Comparison of ENCODE assay signal across 20 cellular contexts in genomic region chr9:40914772-40915659, GRCh38.
"Had no signal": no experiment of that assay in that cellular context is flagged by ENCODE, and none has a peak within 500 bp of the region (broad histone marks: within the 10 kb centered on the region; RNA-seq: fewer than 3 reads in every experiment).

No MANE protein-coding gene starts in this region.

- H3K4me1 ChIP-seq: esophagus squamous epithelium, left lung, prostate gland, right lobe of liver, spleen, testis had no signal

- H3K4me1 Mint-ChIP-seq: activated naive CD8-positive, alpha-beta T cell treated with anti-CD3 and anti-CD28 coated beads for 36 hours; natural killer cell; T-helper 17 cell had no signal

- H3K4me3 ChIP-seq: esophagus squamous epithelium, left lung, prostate gland, right lobe of liver, spleen, testis had no signal

- H3K27me3 Mint-ChIP-seq: activated naive CD8-positive, alpha-beta T cell treated with anti-CD3 and anti-CD28 coated beads for 36 hours; T-helper 17 cell had no signal

- H3K27ac ChIP-seq: esophagus squamous epithelium, left lung, prostate gland, right lobe of liver, spleen, testis had no signal

- DNase-seq: activated CD4-positive, alpha-beta T cell treated with anti-CD3 and anti-CD28 coated beads, Interleukin-2, amount 50 U/mL, for 4 hours; activated gamma-delta T cell; activated naive CD8-positive, alpha-beta T cell treated with anti-CD3 and anti-CD28 coated beads for 36 hours; activated T-cell treated with anti-CD3 and anti-CD28 coated beads, Interleukin-2, amount 50 U/mL, for 48 hours; esophagus squamous epithelium; foreskin fibroblast; head of caudate nucleus; midbrain; natural killer cell; nucleus accumbens; spleen; stimulated activated CD4-positive, alpha-beta T cell treated with anti-CD3 and anti-CD28 coated beads, Interleukin-2, amount 100 ng/mL, for 24 hours; stimulated activated naive CD4-positive, alpha-beta T cell; T-helper 17 cell; testis had no signal

- H3K27ac Mint-ChIP-seq: activated naive CD8-positive, alpha-beta T cell treated with anti-CD3 and anti-CD28 coated beads for 36 hours; natural killer cell; T-helper 17 cell had no signal

- H3K27me3 ChIP-seq: esophagus squamous epithelium, left lung, right lobe of liver, spleen, testis had no signal

- FAIRE-seq: endometrium, islet of Langerhans had no signal

- H3K36me3 ChIP-seq: esophagus squamous epithelium, left lung, prostate gland, right lobe of liver had no signal

- H3K4me3 Mint-ChIP-seq: activated naive CD8-positive, alpha-beta T cell treated with anti-CD3 and anti-CD28 coated beads for 36 hours; natural killer cell; T-helper 17 cell had no signal

- ATAC-seq: left lung had no signal

- H3K9me3 ChIP-seq: prostate gland had no signal
